31 cellular contexts compared by ENCODE assay signal in the genomic region with DNA sequence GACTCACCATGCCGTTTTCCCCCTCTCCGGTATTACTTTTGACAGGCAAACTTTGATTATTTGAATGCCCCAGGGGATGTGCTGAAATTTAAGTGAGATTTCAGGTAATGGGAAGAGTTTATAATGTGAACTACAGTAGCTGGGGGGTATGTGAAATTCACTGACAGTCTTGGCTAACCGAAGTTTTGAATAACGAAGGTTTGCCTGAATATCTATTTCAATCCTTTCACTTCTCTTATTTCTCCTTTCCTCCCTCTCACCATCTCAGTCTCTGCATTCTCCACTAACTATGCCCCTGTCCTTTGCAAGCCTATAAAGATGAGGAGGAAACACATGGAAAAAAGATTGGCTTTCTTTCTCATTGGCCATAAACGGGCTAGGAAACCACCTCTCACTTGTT. TPM values are rescaled to one million over a fixed set of nuclear protein-coding genes. Genes with fewer than 3 reads are reported as not detected.
"Had no signal": no experiment of that assay in that cellular context is flagged by ENCODE, and none has a peak within 500 bp of the region (broad histone marks: within the 10 kb centered on the region; RNA-seq: fewer than 3 reads in every experiment).

No MANE protein-coding gene starts in this region.

- H3K27ac Mint-ChIP-seq: activated B cell treated with CpG ODN at 0.5 μM for 24 hours; activated CD8-positive, alpha-beta T cell treated with anti-CD3 and anti-CD28 coated beads for 36 hours; activated T-helper 17 cell treated with anti-CD3 and anti-CD28 coated beads, Interleukin-2, amount 50 U/mL, for 72 hours; immature natural killer cell; naive thymus-derived CD8-positive, alpha-beta T cell; stimulated activated effector memory CD8-positive, alpha-beta T cell treated with anti-CD3 and anti-CD28 coated beads, Interleukin-12 subunit alpha, Interleukin-12 subunit beta, amount 100 ng/mL, for 72 hours; stimulated activated naive CD8-positive, alpha-beta T cell treated with anti-CD3 and anti-CD28 coated beads, Interleukin-15, amount 100 ng/mL, for 72 hours; type B pancreatic cell had no signal

- H3K27ac ChIP-seq: brain microvascular endothelial cell, coronary artery, gastroesophageal sphincter, heart left ventricle, pancreas, prostate gland, skin epidermis, uterus had no signal

- H3K36me3 ChIP-seq: brain microvascular endothelial cell, prostate gland, uterus had no signal

- ATAC-seq: activated CD8-positive, alpha-beta T cell treated with anti-CD3 and anti-CD28 coated beads for 36 hours; activated T-cell treated with anti-CD3 and anti-CD28 coated beads, Interleukin-2, amount 50 U/mL, for 4 hours; activated T-helper 17 cell treated with anti-CD3 and anti-CD28 coated beads, Interleukin-2, amount 50 U/mL, for 72 hours; gastroesophageal sphincter; heart left ventricle; left colon; naive thymus-derived CD8-positive, alpha-beta T cell; pancreas; sciatic nerve; stimulated activated effector memory CD8-positive, alpha-beta T cell treated with anti-CD3 and anti-CD28 coated beads, Interleukin-12 subunit alpha, Interleukin-12 subunit beta, amount 100 ng/mL, for 72 hours; stimulated activated naive CD8-positive, alpha-beta T cell treated with anti-CD3 and anti-CD28 coated beads, Interleukin-15, amount 100 ng/mL, for 72 hours had no signal

- H3K9me3 Mint-ChIP-seq: activated B cell treated with CpG ODN at 0.5 μM for 24 hours; activated CD8-positive, alpha-beta T cell treated with anti-CD3 and anti-CD28 coated beads for 36 hours; activated T-cell treated with anti-CD3 and anti-CD28 coated beads, Interleukin-2, amount 50 U/mL, for 4 hours; neural crest cell; stimulated activated effector memory CD8-positive, alpha-beta T cell treated with anti-CD3 and anti-CD28 coated beads, Interleukin-12 subunit alpha, Interleukin-12 subunit beta, amount 100 ng/mL, for 72 hours; stimulated activated naive CD8-positive, alpha-beta T cell treated with anti-CD3 and anti-CD28 coated beads, Interleukin-15, amount 100 ng/mL, for 72 hours; type B pancreatic cell had no signal

- H3K27me3 ChIP-seq: brain microvascular endothelial cell, gastroesophageal sphincter, heart left ventricle, pancreas, uterus had no signal

- H3K4me3 ChIP-seq: coronary artery, gastroesophageal sphincter, heart left ventricle, pancreas, prostate gland, skin epidermis, uterus had no signal

- H3K4me3 Mint-ChIP-seq: activated B cell treated with CpG ODN at 0.5 μM for 24 hours; activated CD8-positive, alpha-beta T cell treated with anti-CD3 and anti-CD28 coated beads for 36 hours; activated T-cell treated with anti-CD3 and anti-CD28 coated beads, Interleukin-2, amount 50 U/mL, for 4 hours; activated T-helper 17 cell treated with anti-CD3 and anti-CD28 coated beads, Interleukin-2, amount 50 U/mL, for 72 hours; immature natural killer cell; naive thymus-derived CD8-positive, alpha-beta T cell; neural crest cell; stimulated activated effector memory CD8-positive, alpha-beta T cell treated with anti-CD3 and anti-CD28 coated beads, Interleukin-12 subunit alpha, Interleukin-12 subunit beta, amount 100 ng/mL, for 72 hours; stimulated activated naive CD8-positive, alpha-beta T cell treated with anti-CD3 and anti-CD28 coated beads, Interleukin-15, amount 100 ng/mL, for 72 hours; type B pancreatic cell had no signal

- H3K4me1 ChIP-seq: heart left ventricle, pancreas, prostate gland, uterus had no signal

- DNase-seq: activated B cell treated with CpG ODN at 0.5 μM for 24 hours; activated CD4-positive, alpha-beta T cell treated with anti-CD3 and anti-CD28 coated beads, Interleukin-2, amount 50 U/mL, for 1 hour; activated CD8-positive, alpha-beta T cell treated with anti-CD3 and anti-CD28 coated beads for 36 hours; activated gamma-delta T cell treated with Interleukin-2 at 50 U/mL for 16 hours; activated naive CD4-positive, alpha-beta T cell treated with anti-CD3 and anti-CD28 coated beads, Interleukin-2, amount 50 U/mL, for 16 hours; activated T-cell treated with anti-CD3 and anti-CD28 coated beads, Interleukin-2, amount 50 U/mL, for 4 hours; amniotic stem cell; brain microvascular endothelial cell; heart left ventricle; hypothalamus; immature natural killer cell; kidney; left colon; naive thymus-derived CD8-positive, alpha-beta T cell; nucleus accumbens; pancreas; retina; stimulated activated CD4-positive, alpha-beta T cell treated with anti-CD3 and anti-CD28 coated beads, Interleukin-12 subunit alpha, Interleukin-12 subunit beta, amount 100 ng/mL, for 4 hours; stimulated activated CD4-positive, alpha-beta T cell treated with anti-CD3 and anti-CD28 coated beads, Interleukin-4, amount 100 ng/mL, for 24 hours; stimulated activated naive CD8-positive, alpha-beta T cell treated with anti-CD3 and anti-CD28 coated beads, Interleukin-15, amount 100 ng/mL, for 72 hours; substantia nigra; uterus had no signal

- H3K4me1 Mint-ChIP-seq: activated B cell treated with CpG ODN at 0.5 μM for 24 hours; activated T-helper 17 cell treated with anti-CD3 and anti-CD28 coated beads, Interleukin-2, amount 50 U/mL, for 72 hours; naive thymus-derived CD8-positive, alpha-beta T cell; stimulated activated effector memory CD8-positive, alpha-beta T cell treated with anti-CD3 and anti-CD28 coated beads, Interleukin-12 subunit alpha, Interleukin-12 subunit beta, amount 100 ng/mL, for 72 hours; stimulated activated naive CD8-positive, alpha-beta T cell treated with anti-CD3 and anti-CD28 coated beads, Interleukin-15, amount 100 ng/mL, for 72 hours had no signal

- H3K9me3 ChIP-seq: gastroesophageal sphincter, heart left ventricle, pancreas, prostate gland, uterus had no signal

- H3K27me3 Mint-ChIP-seq: activated B cell treated with CpG ODN at 0.5 μM for 24 hours, type B pancreatic cell had no signal

- H3K36me3 Mint-ChIP-seq: immature natural killer cell; naive thymus-derived CD8-positive, alpha-beta T cell; stimulated activated effector memory CD8-positive, alpha-beta T cell treated with anti-CD3 and anti-CD28 coated beads, Interleukin-12 subunit alpha, Interleukin-12 subunit beta, amount 100 ng/mL, for 72 hours; type B pancreatic cell had no signal

RNA-seq across cellular contexts. Expression of gene CCDC149, which starts 23.9 kb away (rescaled TPM):
- total RNA-seq: activated B cell treated with CpG ODN at 0.5 μM for 24 hours; activated CD8-positive, alpha-beta T cell treated with anti-CD3 and anti-CD28 coated beads for 36 hours; activated T-cell treated with anti-CD3 and anti-CD28 coated beads, Interleukin-2, amount 50 U/mL, for 4 hours; activated T-helper 17 cell treated with anti-CD3 and anti-CD28 coated beads, Interleukin-2, amount 50 U/mL, for 72 hours had no signal
